ENCODE assay signal across 20 cellular contexts in genomic region chr2:120509213-120509815, GRCh38.
"Had no signal": no experiment of that assay in that cellular context is flagged by ENCODE, and none has a peak within 500 bp of the region (broad histone marks: within the 10 kb centered on the region; RNA-seq: fewer than 3 reads in every experiment).

No MANE protein-coding gene starts in this region.

- H3K27me3 Mint-ChIP-seq: activated CD8-positive, alpha-beta T cell treated with anti-CD3 and anti-CD28 coated beads for 36 hours; activated naive CD8-positive, alpha-beta T cell treated with anti-CD3 and anti-CD28 coated beads, Interleukin-2, amount 10 ng/mL, durations not matched to agents 7 days and 5 days; activated T-helper 17 cell treated with anti-CD3 and anti-CD28 coated beads, Interleukin-2, amount 50 U/mL, for 72 hours had no signal

- H3K36me3 ChIP-seq: left lung, pancreas, right lobe of liver had no signal

- DNase-seq: activated CD4-positive, alpha-beta T cell treated with anti-CD3 and anti-CD28 coated beads for 48 hours; activated CD4-positive, CD25-positive, alpha-beta regulatory T cell; activated CD8-positive, alpha-beta T cell treated with anti-CD3 and anti-CD28 coated beads for 36 hours; activated naive CD4-positive, alpha-beta T cell; activated naive CD8-positive, alpha-beta T cell treated with anti-CD3 and anti-CD28 coated beads, Interleukin-2, amount 10 ng/mL, durations not matched to agents 7 days and 5 days; activated T-cell treated with anti-CD3 and anti-CD28 coated beads, Interleukin-2, amount 50 U/mL, for 1 hour; erythroblast; left lung; stimulated activated naive CD4-positive, alpha-beta T cell; T-cell had no signal

- H3K27me3 ChIP-seq: body of pancreas, left lung, pancreas, right lobe of liver had no signal

- H3K4me3 Mint-ChIP-seq: activated CD8-positive, alpha-beta T cell treated with anti-CD3 and anti-CD28 coated beads for 36 hours; activated naive CD8-positive, alpha-beta T cell treated with anti-CD3 and anti-CD28 coated beads, Interleukin-2, amount 10 ng/mL, durations not matched to agents 7 days and 5 days; activated T-helper 17 cell treated with anti-CD3 and anti-CD28 coated beads, Interleukin-2, amount 50 U/mL, for 72 hours; central memory CD8-positive, alpha-beta T cell; memory B cell; neural crest cell; T-cell had no signal

- H3K27ac ChIP-seq: body of pancreas, coronary artery, left lung, pancreas, right lobe of liver had no signal

- ATAC-seq: activated CD8-positive, alpha-beta T cell treated with anti-CD3 and anti-CD28 coated beads for 36 hours; activated T-helper 17 cell treated with anti-CD3 and anti-CD28 coated beads, Interleukin-2, amount 50 U/mL, for 72 hours; body of pancreas; T-cell had no signal

- H3K27ac Mint-ChIP-seq: activated CD8-positive, alpha-beta T cell treated with anti-CD3 and anti-CD28 coated beads for 36 hours; activated naive CD8-positive, alpha-beta T cell treated with anti-CD3 and anti-CD28 coated beads, Interleukin-2, amount 10 ng/mL, durations not matched to agents 7 days and 5 days; activated T-helper 17 cell treated with anti-CD3 and anti-CD28 coated beads, Interleukin-2, amount 50 U/mL, for 72 hours; memory B cell; T-cell had no signal

- H3K36me3 Mint-ChIP-seq: activated naive CD8-positive, alpha-beta T cell treated with anti-CD3 and anti-CD28 coated beads, Interleukin-2, amount 10 ng/mL, durations not matched to agents 7 days and 5 days; memory B cell; T-cell had no signal

- H3K4me1 Mint-ChIP-seq: activated naive CD8-positive, alpha-beta T cell treated with anti-CD3 and anti-CD28 coated beads, Interleukin-2, amount 10 ng/mL, durations not matched to agents 7 days and 5 days; activated T-helper 17 cell treated with anti-CD3 and anti-CD28 coated beads, Interleukin-2, amount 50 U/mL, for 72 hours; memory B cell; T-cell had no signal

- H3K4me3 ChIP-seq: body of pancreas, coronary artery, left lung, pancreas, right lobe of liver had no signal

- FAIRE-seq: endometrium, frontal cortex, pancreas had no signal

- H3K4me1 ChIP-seq: body of pancreas, left lung, pancreas had no signal

- H3K9me3 ChIP-seq: body of pancreas, left lung, pancreas, right lobe of liver had no signal

- H3K9me3 Mint-ChIP-seq: activated CD8-positive, alpha-beta T cell treated with anti-CD3 and anti-CD28 coated beads for 36 hours; activated naive CD8-positive, alpha-beta T cell treated with anti-CD3 and anti-CD28 coated beads, Interleukin-2, amount 10 ng/mL, durations not matched to agents 7 days and 5 days; activated T-helper 17 cell treated with anti-CD3 and anti-CD28 coated beads, Interleukin-2, amount 50 U/mL, for 72 hours; central memory CD8-positive, alpha-beta T cell; memory B cell; neural crest cell; T-cell had no signal
